Comparison of ENCODE assay signal across 28 cellular contexts in the genomic region with DNA sequence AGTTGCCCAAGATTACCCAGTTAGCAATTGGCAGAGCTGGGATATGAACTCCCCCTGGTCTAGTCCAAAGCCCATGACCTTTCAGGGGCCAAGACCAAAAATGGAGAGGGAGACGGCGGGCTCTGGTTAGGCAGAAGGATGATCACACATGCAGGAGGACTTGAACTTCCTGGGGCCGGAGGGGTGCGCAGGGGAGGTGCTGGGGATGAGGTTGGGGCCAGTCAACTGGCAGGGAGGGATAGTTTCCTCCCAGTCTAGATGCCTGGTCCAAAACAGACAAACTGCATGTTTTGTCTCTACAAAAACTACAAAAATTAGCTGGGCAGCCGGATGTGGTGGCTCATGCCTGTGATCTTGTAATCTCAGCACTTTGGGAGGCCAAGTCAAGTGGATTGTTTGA.
DNase-seq lines count a peak whose midpoint lies in the region; ATAC-seq, FAIRE-seq and TF ChIP-seq lines count a peak whose summit lies in the region.
"Had no signal": no experiment of that assay in that cellular context is flagged by ENCODE, and none has a peak within 500 bp of the region (broad histone marks: within the 10 kb centered on the region; RNA-seq: fewer than 3 reads in every experiment).

No MANE protein-coding gene starts in this region.

- H3K36me3 ChIP-seq in GM23338 (ENCODE audit: insufficient read depth) (no peaks in the 10 kb centered on the region), K562 (ENCODE audit: control insufficient read depth, insufficient read depth, low read length) (no peaks in the 10 kb centered on the region)
- H3K36me3 ChIP-seq: esophagus muscularis mucosa, SJCRH30, tibial artery had no signal

- H3F3A ChIP-seq in GM23338 (replicated peaks; ENCODE audit: low read depth), result peaks cover 4% of the 10 kb centered on the region; the same call in 1 of the 2 replicates

- in situ Hi-C loops in K562 (cut with MboI), result no loop called here

- CTCF ChIA-PET in K562 (lab: Yijun Ruan, JAX; ENCODE audit: low intra/inter-chr PET ratio), result interaction anchor here (0.6 to 2.1 kb wide), 4 partner anchors 20 to 261 kb away, joined by 3 to 10 read pairs (median 4); no protein-coding TSS in a partner anchor

- H4K20me1 ChIP-seq in GM23338 (replicated peaks; ENCODE audit: insufficient read depth) (no peaks in the 10 kb centered on the region), K562 (replicated peaks; ENCODE audit: control insufficient read depth, insufficient read depth, low read length) (no peaks in the 10 kb centered on the region)

- H3K9me1 ChIP-seq in K562 (ENCODE audit: control insufficient read depth, insufficient read depth, low read length), result no peaks in the 10 kb centered on the region

- ATAC-seq in GM23338 (no peak), K562 (peak; percentile 25), GM18511 (IDR thresholded peaks at IDR 0.05; ENCODE audit: unreplicated experiment) (no peak)
- ATAC-seq: left cardiac atrium had no signal

- POLR2A ChIA-PET in K562 (lab: Yijun Ruan, JAX), result interaction anchor here (0.6 to 1.0 kb wide), 5 partner anchors 20 to 294 kb away, joined by 3 to 4 read pairs (median 3); a partner anchor contains a TSS

- no peak overlapping the region for H3K4me3 ChIP-seq in GM23338
- no peak overlapping the region for H3K4me3 ChIP-seq in K562
- H3K4me3 ChIP-seq: SJCRH30, tibial artery had no signal

- peaks cover 9% of the 10 kb centered on the region for H3K4me1 Mint-ChIP-seq in T-helper 2 cell treated with Interferon-gamma antibody and Interleukin-4, amounts not matched to agents 5 μg/mL and 100 μg/mL, for 36 hours (ENCODE audit: low read depth)
- peaks cover 13% of the 10 kb centered on the region; the same call in 2 of the 3 replicates for H3K4me1 Mint-ChIP-seq in GM23338
- peaks cover 5% of the 10 kb centered on the region for H3K4me1 Mint-ChIP-seq in nephron

- peak overlapping the region; percentile 68 for H3K4me3 Mint-ChIP-seq in T-helper 2 cell treated with Interferon-gamma antibody and Interleukin-4, amounts not matched to agents 5 μg/mL and 100 μg/mL, for 36 hours
- H3K4me3 Mint-ChIP-seq in GM23338 (no peak overlapping the region), nephron (peak overlapping the region in 2 of 3 experiments; percentile 25 to 26)
- H3K4me3 Mint-ChIP-seq: activated T-cell treated with anti-CD3 and anti-CD28 coated beads, Interleukin-2, amount 50 U/mL, for 24 hours; stimulated activated naive CD8-positive, alpha-beta T cell treated with anti-CD3 and anti-CD28 coated beads, Interleukin-15, Interleukin-2, amounts not matched to agents 100 ng/mL and 50 ng/mL, for 24 hours had no signal

- no peak for TF ChIP-seq POLR2A in K562 (conservative IDR thresholded peaks at IDR 0.05)

- H3K27me3 ChIP-seq in GM23338 (ENCODE audit: insufficient read depth) (no peaks in the 10 kb centered on the region), K562 (ENCODE audit: control insufficient read depth in 2 of 2, insufficient read depth in 2 of 2, low read length in 2 of 2) (no peaks in the 10 kb centered on the region)
- H3K27me3 ChIP-seq: esophagus muscularis mucosa, SJCRH30, tibial artery had no signal

- H3K36me3 Mint-ChIP-seq in T-helper 2 cell treated with Interferon-gamma antibody and Interleukin-4, amounts not matched to agents 5 μg/mL and 100 μg/mL, for 36 hours (ENCODE audit: low read depth), result no peaks in the 10 kb centered on the region
- H3K36me3 Mint-ChIP-seq in GM23338 (ENCODE audit: low read depth) (peaks cover 5% of the 10 kb centered on the region; the same call in 1 of the 3 replicates), nephron (ENCODE audit: low read depth) (no peaks in the 10 kb centered on the region)
- H3K36me3 Mint-ChIP-seq: CD8-positive, alpha-beta memory T cell had no signal

- H3K9me3 ChIP-seq in K562 (replicated peaks; ENCODE audit: control insufficient read depth, insufficient read depth, low read depth, low read length), result no peaks in the 10 kb centered on the region
- H3K9me3 ChIP-seq: esophagus muscularis mucosa, SJCRH30, tibial artery had no signal

- no TSS peak for BruUV-seq in K562 (replicated peaks; lab: Mats Ljungman, UMichigan)

- H3K4me2 ChIP-seq in GM23338 (no peak overlapping the region), K562 (ENCODE audit: insufficient read depth, low read length) (no peak overlapping the region)

- no peak for TF ChIP-seq CTCF in GM23338 (conservative IDR thresholded peaks at IDR 0.05; ENCODE audit: low read depth in 2 of 2)
- TF ChIP-seq CTCF in K562 (IDR thresholded peaks at IDR 0.05 in 2 of 3, conservative IDR thresholded peaks at IDR 0.05 in 1 of 3; ENCODE audit: insufficient read depth in 2 of 3, low read depth in 1 of 3, low read length in 3 of 3), result no peak
- no peak for TF ChIP-seq CTCF in nephron (IDR thresholded peaks at IDR 0.05; ENCODE audit: unreplicated experiment in 3 of 3)

- intact Hi-C loops in K562 (cut with micrococcal nuclease), result no loop called here

- peak overlapping the region; percentile 1 to 60; a peak in 1 of 4 replicates for H3K9ac ChIP-seq in K562 (ENCODE audit: insufficient read depth in 1 of 2, low read depth in 2 of 2, low read length in 2 of 2)

- H3K4me1 ChIP-seq in GM23338 (ENCODE audit: insufficient read depth) (no peaks in the 10 kb centered on the region), K562 (replicated peaks in 1 of 2; ENCODE audit: control insufficient read depth in 2 of 2, insufficient read depth in 2 of 2, low read length in 2 of 2) (peaks cover 27 to 37% of the 10 kb centered on the region in 2 experiments)
- H3K4me1 ChIP-seq: SJCRH30 had no signal

- TF ChIP-seq EP300 in K562 (IDR thresholded peaks at IDR 0.05; ENCODE audit: low read length), result no peak

- no peaks in the 10 kb centered on the region for H3K9me3 Mint-ChIP-seq in T-helper 2 cell treated with Interferon-gamma antibody and Interleukin-4, amounts not matched to agents 5 μg/mL and 100 μg/mL, for 36 hours
- H3K9me3 Mint-ChIP-seq in GM23338 (no peaks in the 10 kb centered on the region; the same call in 1 of the 3 replicates), nephron (no peaks in the 10 kb centered on the region)
- H3K9me3 Mint-ChIP-seq: activated T-cell treated with anti-CD3 and anti-CD28 coated beads, Interleukin-2, amount 50 U/mL, for 24 hours; CD8-positive, alpha-beta memory T cell; stimulated activated naive CD8-positive, alpha-beta T cell treated with anti-CD3 and anti-CD28 coated beads, Interleukin-15, Interleukin-2, amounts not matched to agents 100 ng/mL and 50 ng/mL, for 24 hours had no signal

- no peak for DNase-seq in T-helper 2 cell treated with Interferon-gamma antibody and Interleukin-4, amounts not matched to agents 5 μg/mL and 100 μg/mL, for 36 hours (ENCODE audit: low spot score)
- DNase-seq in T-helper 2 cell, result no peak
- no peak for DNase-seq in GM23338 (ENCODE audit: low spot score)
- peak in 1 of 4 experiments; percentile 17 for DNase-seq in K562 (ENCODE audit: extremely low read depth in 1 of 4, low spot score in 3 of 4)
- DNase-seq in stimulated activated CD4-positive, alpha-beta T cell treated with anti-CD3 and anti-CD28 coated beads, Interleukin-12 subunit alpha, Interleukin-12 subunit beta, amount 100 ng/mL, for 4 hours, result no peak
- no peak for DNase-seq in NCI-H2196 (lab: John Stamatoyannopoulos, UW; ENCODE audit: unreplicated experiment)
- DNase-seq: 8988T; activated naive CD4-positive, alpha-beta T cell treated with Interleukin-2 at 50 U/mL for 16 hours; activated T-cell treated with anti-CD3 and anti-CD28 coated beads, Interleukin-2, amount 50 U/mL, for 24 hours; CD8-positive, alpha-beta memory T cell; cortex of kidney; DMS153; foreskin melanocyte; KBM-7; left cardiac atrium; MM.1S; NCI-H1417; NCI-H2029 treated with DMSO at 0.1 percent for 48 hours; NCI-H2227 treated with DMSO at 0.1 percent for 48 hours; NCI-H526 treated with DMSO at 0.1 percent for 48 hours; SJCRH30; tibial artery had no signal

- no peaks in the 10 kb centered on the region for H3K9me2 ChIP-seq in GM23338 (ENCODE audit: insufficient read depth)

- no peak overlapping the region for H3K27ac ChIP-seq in GM23338 (ENCODE audit: low read depth)
- peak overlapping the region; percentile 31; the same call in 1 of the 3 replicates for H3K27ac ChIP-seq in K562 (ENCODE audit: extremely low read depth, low read depth, low read length)
- H3K27ac ChIP-seq: SJCRH30, tibial artery had no signal

- no peak for FAIRE-seq in K562 (lab: Jason Lieb, UNC)
- FAIRE-seq: bronchial epithelial cell, RCC 7860 had no signal

- H2AFZ ChIP-seq in GM23338 (peak overlapping the region; percentile 76), K562 (ENCODE audit: low read depth, low read length) (peak overlapping the region; percentile 20)

- no peak for TF ChIP-seq RAD21 in K562 (CRISPR knock-in tag; conservative IDR thresholded peaks at IDR 0.05 in 1 of 2, IDR thresholded peaks at IDR 0.05 in 1 of 2)

- 57% methylated on average over 5 of the region's 5 CpGs for WGBS in K562 (ENCODE audit: insufficient coverage, low coverage, missing lambda C conversion rate)

- H3K27ac Mint-ChIP-seq in T-helper 2 cell treated with Interferon-gamma antibody and Interleukin-4, amounts not matched to agents 5 μg/mL and 100 μg/mL, for 36 hours, result peak overlapping the region; percentile 52
- H3K27ac Mint-ChIP-seq in GM23338, result peak overlapping the region; percentile 70; the same call in 1 of the 2 replicates
- H3K27ac Mint-ChIP-seq in nephron, result no peak overlapping the region
- H3K27ac Mint-ChIP-seq: activated T-cell treated with anti-CD3 and anti-CD28 coated beads, Interleukin-2, amount 50 U/mL, for 24 hours; CD8-positive, alpha-beta memory T cell; stimulated activated naive CD8-positive, alpha-beta T cell treated with anti-CD3 and anti-CD28 coated beads, Interleukin-15, Interleukin-2, amounts not matched to agents 100 ng/mL and 50 ng/mL, for 24 hours had no signal

- peaks cover 2% of the 10 kb centered on the region for H3K27me3 Mint-ChIP-seq in T-helper 2 cell treated with Interferon-gamma antibody and Interleukin-4, amounts not matched to agents 5 μg/mL and 100 μg/mL, for 36 hours (ENCODE audit: low read depth)
- H3K27me3 Mint-ChIP-seq in GM23338 (ENCODE audit: insufficient read depth, low read depth, poor library complexity), result peaks cover 7% of the 10 kb centered on the region
- H3K27me3 Mint-ChIP-seq in nephron (ENCODE audit: low read depth), result no peaks in the 10 kb centered on the region

- H3K79me2 ChIP-seq in GM23338 (replicated peaks; ENCODE audit: insufficient read depth) (no peaks in the 10 kb centered on the region), K562 (ENCODE audit: control insufficient read depth, insufficient read depth, low read length) (no peaks in the 10 kb centered on the region)

TF ChIP-seq in GM23338, 12 proteins besides CTCF, POLR2A, EP300 and RAD21 (continues in another document):
- no peak for TF ChIP-seq JUNB (IDR thresholded peaks at IDR 0.05; ENCODE audit: unreplicated experiment)
- TF ChIP-seq EZH2phosphoT487 (IDR thresholded peaks at IDR 0.05; ENCODE audit: unreplicated experiment), result no peak

Comparison
In these comparisons a context has a peak if more than half of its experiments do, and no peak if none do; other contexts are left out.
1. H3K27ac Mint-ChIP-seq: peak in T-helper 2 cell treated with Interferon-gamma antibody and Interleukin-4, amounts not matched to agents 5 μg/mL and 100 μg/mL, for 36 hours (single experiment) and GM23338 (single experiment); none in nephron (0 of 3).